8 cellular contexts compared by ENCODE assay signal in the genomic region with DNA sequence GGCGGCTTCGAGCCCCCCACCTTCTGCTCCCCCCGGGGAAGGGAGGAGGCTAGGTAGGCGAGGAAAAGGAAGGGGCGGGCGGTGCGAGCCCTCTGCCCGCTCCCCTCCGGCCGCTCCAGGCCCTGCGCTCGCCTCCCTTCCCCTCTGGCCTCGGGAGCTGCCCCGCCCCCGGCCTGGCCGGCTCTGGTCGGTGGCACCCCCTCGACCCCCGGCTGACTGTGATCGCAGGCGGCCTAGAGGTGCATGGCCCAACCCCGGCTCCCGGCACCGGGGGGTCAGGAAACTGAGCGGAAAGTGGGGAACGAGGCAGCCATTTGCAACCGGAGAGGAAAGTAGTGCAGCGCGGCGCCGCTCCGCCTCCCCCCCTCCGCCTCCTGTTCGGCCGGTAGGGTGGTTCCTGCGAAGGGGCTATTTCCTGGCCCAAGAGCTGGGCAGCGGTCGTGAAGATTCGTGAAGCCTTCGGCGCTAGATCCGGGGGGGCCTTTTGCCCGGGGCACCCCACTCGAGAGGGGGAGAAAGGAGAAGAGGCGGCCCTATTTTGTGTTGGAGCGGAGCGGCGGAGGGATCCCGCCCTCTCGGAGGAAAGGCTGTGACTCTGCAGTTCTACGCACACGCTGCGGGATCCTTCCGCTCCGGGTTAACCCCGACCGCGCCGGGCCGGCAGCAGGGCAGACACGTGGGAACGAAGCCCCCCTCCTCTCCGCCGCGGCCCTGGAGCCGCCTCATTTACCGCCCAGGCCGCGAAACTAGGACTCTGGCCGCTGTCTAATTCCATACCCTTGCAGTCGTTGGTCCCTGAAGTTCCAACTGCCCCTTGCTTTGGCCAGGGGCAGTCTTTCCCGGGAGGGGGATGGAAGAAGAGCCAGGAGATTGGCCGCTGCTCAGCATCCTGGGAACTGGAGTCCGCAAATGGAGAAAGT. TPM values are rescaled to one million over a fixed set of nuclear protein-coding genes. Genes with fewer than 3 reads are reported as not detected.
DNase-seq lines count a peak whose midpoint lies in the region; ATAC-seq and TF ChIP-seq lines count a peak whose summit lies in the region.

A gene with protein sequence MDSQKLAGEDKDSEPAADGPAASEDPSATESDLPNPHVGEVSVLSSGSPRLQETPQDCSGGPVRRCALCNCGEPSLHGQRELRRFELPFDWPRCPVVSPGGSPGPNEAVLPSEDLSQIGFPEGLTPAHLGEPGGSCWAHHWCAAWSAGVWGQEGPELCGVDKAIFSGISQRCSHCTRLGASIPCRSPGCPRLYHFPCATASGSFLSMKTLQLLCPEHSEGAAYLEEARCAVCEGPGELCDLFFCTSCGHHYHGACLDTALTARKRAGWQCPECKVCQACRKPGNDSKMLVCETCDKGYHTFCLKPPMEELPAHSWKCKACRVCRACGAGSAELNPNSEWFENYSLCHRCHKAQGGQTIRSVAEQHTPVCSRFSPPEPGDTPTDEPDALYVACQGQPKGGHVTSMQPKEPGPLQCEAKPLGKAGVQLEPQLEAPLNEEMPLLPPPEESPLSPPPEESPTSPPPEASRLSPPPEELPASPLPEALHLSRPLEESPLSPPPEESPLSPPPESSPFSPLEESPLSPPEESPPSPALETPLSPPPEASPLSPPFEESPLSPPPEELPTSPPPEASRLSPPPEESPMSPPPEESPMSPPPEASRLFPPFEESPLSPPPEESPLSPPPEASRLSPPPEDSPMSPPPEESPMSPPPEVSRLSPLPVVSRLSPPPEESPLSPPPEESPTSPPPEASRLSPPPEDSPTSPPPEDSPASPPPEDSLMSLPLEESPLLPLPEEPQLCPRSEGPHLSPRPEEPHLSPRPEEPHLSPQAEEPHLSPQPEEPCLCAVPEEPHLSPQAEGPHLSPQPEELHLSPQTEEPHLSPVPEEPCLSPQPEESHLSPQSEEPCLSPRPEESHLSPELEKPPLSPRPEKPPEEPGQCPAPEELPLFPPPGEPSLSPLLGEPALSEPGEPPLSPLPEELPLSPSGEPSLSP (N-terminal part only) (minus strand): TSS at position 558 of the 920 bp plus-strand sequence. CDS start 5,470 bp downstream, outside the sequence.

- TF ChIP-seq POLR2A in heart left ventricle (IDR thresholded peaks at IDR 0.05) (peak in 1 of 2 donors; percentile 50), transverse colon (IDR thresholded peaks at IDR 0.05) (peak; percentile 71)

- no peak for TF ChIP-seq EP300 in transverse colon (IDR thresholded peaks at IDR 0.05; ENCODE audit: low read depth)

- H3K9me3 ChIP-seq in adipocyte (ENCODE audit: control insufficient read depth, low read length) (no peaks in the 10 kb centered on the region), heart left ventricle (no peaks in the 10 kb centered on the region), transverse colon (no peaks in the 10 kb centered on the region)

- peak; percentile 76 to 85 (median 84) for ATAC-seq in heart left ventricle

- H3K4me3 Mint-ChIP-seq in HFFc6: peak within 1 kb of the TSS; percentile 97

- DNase-seq in EL (peak; percentile 94), HFFc6 (peak; percentile 93), NCI-H1417 treated with DMSO at 0.1 percent for 48 hours (lab: John Stamatoyannopoulos, UW) (peak; percentile 86), T follicular helper cell (ENCODE audit: low read depth) (peak; percentile 81), adipocyte (ENCODE audit: low read depth) (peak; percentile 98), heart left ventricle (peak; percentile 94 to 96 (median 95)), pons (ENCODE audit: low spot score) (peak; percentile 84), transverse colon (peak; percentile 91)

- H3K4me3 ChIP-seq in adipocyte (ENCODE audit: low read length): peak within 1 kb of the TSS; percentile 90
- peak within 1 kb of the TSS; percentile 79 to 100 (median 93) for H3K4me3 ChIP-seq in heart left ventricle
- peak within 1 kb of the TSS; percentile 82 to 91 (median 89) for H3K4me3 ChIP-seq in transverse colon

- TF ChIP-seq CTCF in HFFc6 (IDR thresholded peaks at IDR 0.05) (peak; percentile 37), heart left ventricle (IDR thresholded peaks at IDR 0.05) (peak in 8 of 12 donors; percentile 8 to 44 (median 32)), transverse colon (IDR thresholded peaks at IDR 0.05) (peak in 4 of 5 experiments; percentile 40 to 92 (median 66))

- intact Hi-C loops in heart left ventricle (cut with DNase I) (loop anchor here in 8 of 10 donors (2.0 to 10.0 kb wide), 7 partner anchors 37 to 177 kb away; partner anchors contain the start of genes PRKAG1 (in 1 of the 8) and TUBA1A (in 1 of the 8)), transverse colon (cut with DNase I; ENCODE audit: low total_unique reads) (loop anchor here (10.0 kb wide), 1 partner anchor 64 kb away; no protein-coding TSS in a partner anchor)

- H3K27me3 ChIP-seq in adipocyte (replicated peaks; ENCODE audit: control insufficient read depth, insufficient read depth, low read length) (no peaks in the 10 kb centered on the region), heart left ventricle (no peaks in the 10 kb centered on the region), transverse colon (no peaks in the 10 kb centered on the region)

- H3K36me3 ChIP-seq in adipocyte (ENCODE audit: control insufficient read depth, insufficient read depth, low read length, severe bottlenecking): no peaks in the 10 kb centered on the region
- H3K36me3 ChIP-seq in heart left ventricle: no peaks in the 10 kb centered on the region
- no peaks in the 10 kb centered on the region for H3K36me3 ChIP-seq in transverse colon

- H3K27ac Mint-ChIP-seq in HFFc6: peak within 1 kb of the TSS; percentile 97

- H3K27me3 Mint-ChIP-seq in HFFc6 (ENCODE audit: insufficient read depth): peaks cover 2% of the 10 kb centered on the region; the same call in 1 of the 2 replicates

- H3K36me3 Mint-ChIP-seq in HFFc6 (ENCODE audit: low read depth): peaks cover 15% of the 10 kb centered on the region; the same call in 1 of the 2 replicates

- peaks cover 51% of the 10 kb centered on the region for H3K4me1 Mint-ChIP-seq in HFFc6 (ENCODE audit: low read depth)

- H3K27ac ChIP-seq in heart left ventricle (peak within 1 kb of the TSS; percentile 94 to 99 (median 98)), transverse colon (peak within 1 kb of the TSS; percentile 96 to 98 (median 96))

- peak within 1 kb of the TSS; percentile 96 for H3K9ac ChIP-seq in adipocyte (ENCODE audit: low read length)

- in situ Hi-C loops in transverse colon (cut with MboI; ENCODE audit: low pct_ligation_motif_present in 1 of 4, low pct_unique_long_range_greater_than_20kb in 1 of 4, low sequenced_read_pairs in 3 of 4): loop anchor here in 2 of 4 donors (10.0 kb wide), 2 partner anchors 64 to 174 kb away; no protein-coding TSS in a partner anchor

- no peaks in the 10 kb centered on the region for H3K9me3 Mint-ChIP-seq in HFFc6

- H3K4me1 ChIP-seq in adipocyte (ENCODE audit: control insufficient read depth, insufficient read depth, low read length) (peaks cover 46% of the 10 kb centered on the region), heart left ventricle (peaks cover 18 to 53% (median 39%) of the 10 kb centered on the region in 12 donors), transverse colon (peaks cover 28 to 43% (median 38%) of the 10 kb centered on the region in 4 donors)

- WGBS in heart left ventricle, 4 donors: 0 to 1% (median 0%) methylated on average over 25 to 74 of the region's 74 CpGs
- 0% methylated on average over 56 of the region's 74 CpGs; no CpG with 5 or more reads in 1 of the 2 donors for WGBS in transverse colon (ENCODE audit: low coverage in 1 of 2), 2 donors

RNA-seq across cellular contexts. Expression of the gene that starts here (rescaled TPM):
- total RNA-seq in HFFc6 (2021; fragmentation: NEBNext Ultra II Directional; extraction: Animal tissue kit (Norgen Biotek cat#: 25700)): 10 to 100 TPM; 43.9 to 66.6 (median 48.4) TPM
- total RNA-seq in heart left ventricle: 10 to 100 TPM; 32.5 to 82.7 (median 55.6) TPM
- polyA plus RNA-seq in heart left ventricle: 10 to 100 TPM; 38.1 to 47.4 TPM
- total RNA-seq in transverse colon: 100 to 1,000 TPM in 1 of 4 donors, 10 to 100 TPM in 3; 50.0 to 351 (median 78.0) TPM

Comparison
In these comparisons a context has a peak if more than half of its experiments do, and no peak if none do; other contexts are left out.
1. Peak in every context shown above with its lines: DNase-seq, ATAC-seq, H3K4me3 ChIP-seq and H3K27ac ChIP-seq.